Comparison of ENCODE assay signal across 18 cellular contexts in the genomic region with DNA sequence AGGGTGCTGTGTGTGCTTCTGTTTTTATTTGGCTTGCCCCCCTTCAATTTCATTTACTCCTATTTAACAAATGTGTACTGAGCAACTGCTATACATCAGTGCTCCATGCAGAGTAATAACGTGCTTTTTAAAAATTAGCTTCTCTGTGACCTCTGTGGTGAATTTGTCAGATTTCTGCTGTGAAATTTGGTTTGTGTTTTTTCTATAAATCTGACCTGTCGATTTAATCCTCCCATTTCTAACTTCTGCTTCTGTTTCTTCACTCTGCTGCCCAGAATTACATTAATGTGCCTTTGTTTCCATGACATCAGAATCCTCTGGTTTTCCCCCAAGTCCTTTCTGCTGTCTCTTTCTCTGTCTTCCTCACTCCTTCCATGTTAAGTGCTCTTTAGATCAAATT.
DNase-seq lines count a peak whose midpoint lies in the region; ATAC-seq, FAIRE-seq and TF ChIP-seq lines count a peak whose summit lies in the region.
"Had no signal": no experiment of that assay in that cellular context is flagged by ENCODE, and none has a peak within 500 bp of the region (broad histone marks: within the 10 kb centered on the region; RNA-seq: fewer than 3 reads in every experiment).

No MANE protein-coding gene starts in this region.

- H2BK120ac ChIP-seq in neuronal stem cell (ENCODE audit: low read depth, low read length): no peak overlapping the region

- H3K27ac Mint-ChIP-seq in stimulated activated naive B cell treated with anti-CD40 and anti-IgM and Interleukin-4, amounts not matched to agents 10 μg/mL and 1 μg/mL and 100 μg/mL, for 72 hours: peak overlapping the region; percentile 0
- H3K27ac Mint-ChIP-seq: CD14-positive monocyte had no signal

- no peaks in the 10 kb centered on the region for H3K9me3 Mint-ChIP-seq in stimulated activated naive B cell treated with anti-CD40 and anti-IgM and Interleukin-4, amounts not matched to agents 10 μg/mL and 1 μg/mL and 100 μg/mL, for 72 hours

- TF ChIP-seq CTCF in MM.1S (IDR thresholded peaks at IDR 0.05; ENCODE audit: low read length): no peak

- H3K36me3 ChIP-seq in MM.1S (replicated peaks; ENCODE audit: insufficient read depth, low read length) (no peaks in the 10 kb centered on the region), neuronal stem cell (replicated peaks in 1 of 2; ENCODE audit: control insufficient read depth in 2 of 2, insufficient read depth in 2 of 2, low read length in 2 of 2) (no peaks in the 10 kb centered on the region)
- H3K36me3 ChIP-seq: SJSA1 had no signal

- H3K14ac ChIP-seq in neuronal stem cell (ENCODE audit: low read length): no peak overlapping the region

- H3K4me3 ChIP-seq in MM.1S (ENCODE audit: low read length): no peak overlapping the region
- no peak overlapping the region for H3K4me3 ChIP-seq in neuronal stem cell (ENCODE audit: low read length in 2 of 2)
- H3K4me3 ChIP-seq: SJSA1 had no signal

- peak; percentile 58 for FAIRE-seq in GM12892 (lab: Jason Lieb, UNC)
- FAIRE-seq: GM12891, H54 had no signal

- peak overlapping the region; percentile 29; the same call in 1 of the 2 replicates for H3K4me2 ChIP-seq in MM.1S (ENCODE audit: low read depth, low read length)
- H3K4me2 ChIP-seq in neuronal stem cell (ENCODE audit: insufficient read depth, low read length, poor library complexity, severe bottlenecking): no peak overlapping the region

- no peak for DNase-seq in GM12892 (ENCODE audit: insufficient read length)
- DNase-seq in MM.1S: no peak
- DNase-seq in fibroblast of peridontal ligament (ENCODE audit: extremely low read depth): peak; percentile 43
- no peak for DNase-seq in stimulated activated naive B cell treated with anti-CD40 and anti-IgM and Interleukin-4, amounts not matched to agents 10 μg/mL and 1 μg/mL and 100 μg/mL, for 72 hours
- no peak for DNase-seq in D341Med (ENCODE audit: low spot score)
- no peak for DNase-seq in neuronal stem cell (ENCODE audit: low spot score)
- no peak for DNase-seq in NCI-H2029 treated with DMSO at 0.1 percent for 48 hours (lab: John Stamatoyannopoulos, UW)
- DNase-seq: ACHN, AML-193, NCI-H1694, NCI-H226, SW 1271 had no signal

- H2BK12ac ChIP-seq in neuronal stem cell (ENCODE audit: low read length): no peak overlapping the region

- H4K8ac ChIP-seq in neuronal stem cell (ENCODE audit: low read depth, low read length): no peak overlapping the region

- peak; percentile 45 to 63 for ATAC-seq in stimulated activated naive B cell treated with anti-CD40 and anti-IgM and Interleukin-4, amounts not matched to agents 10 μg/mL and 1 μg/mL and 100 μg/mL, for 72 hours (replicated peaks)
- ATAC-seq: Panc1 had no signal

- no peaks in the 10 kb centered on the region for H3K9me2 ChIP-seq in MM.1S (replicated peaks; ENCODE audit: insufficient read depth, low read length)

- H3K27me3 ChIP-seq in MM.1S (replicated peaks; ENCODE audit: insufficient read depth, low read length) (no peaks in the 10 kb centered on the region), neuronal stem cell (ENCODE audit: control insufficient read depth in 3 of 3, insufficient read depth in 3 of 3, low read depth in 1 of 3, low read length in 3 of 3) (no peaks in the 10 kb centered on the region)
- H3K27me3 ChIP-seq: SJSA1 had no signal

- H3K79me1 ChIP-seq in neuronal stem cell (ENCODE audit: low read depth, low read length): no peaks in the 10 kb centered on the region

- no peaks in the 10 kb centered on the region for H3K36me3 Mint-ChIP-seq in stimulated activated naive B cell treated with anti-CD40 and anti-IgM and Interleukin-4, amounts not matched to agents 10 μg/mL and 1 μg/mL and 100 μg/mL, for 72 hours
- H3K36me3 Mint-ChIP-seq: CD14-positive monocyte had no signal

- no peaks in the 10 kb centered on the region for H3F3A ChIP-seq in MM.1S (ENCODE audit: insufficient read depth, low read length)

- peaks cover 22% of the 10 kb centered on the region for H3K4me1 ChIP-seq in MM.1S (ENCODE audit: low read length)
- H3K4me1 ChIP-seq in neuronal stem cell (ENCODE audit: control insufficient read depth in 2 of 2, insufficient read depth in 1 of 2, low read depth in 1 of 2, low read length in 2 of 2): no peaks in the 10 kb centered on the region

- TF ChIP-seq POLR2A in GM12892 (IDR thresholded peaks at IDR 0.05; ENCODE audit: low read depth, low read length): no peak

- no peak overlapping the region for H3K4ac ChIP-seq in neuronal stem cell (ENCODE audit: low read length)

- no CpG with 5 or more reads among the region's 2 CpGs for WGBS in neuronal stem cell (ENCODE audit: extremely low coverage in 2 of 2, insufficient read length in 2 of 2, insufficient replicate concordance in 1 of 2), 2 donors

- H2AFZ ChIP-seq in MM.1S (ENCODE audit: low read length) (peak overlapping the region; percentile 35; the same call in 1 of the 2 replicates), neuronal stem cell (ENCODE audit: low read length) (no peak overlapping the region)

- H3K27me3 Mint-ChIP-seq in stimulated activated naive B cell treated with anti-CD40 and anti-IgM and Interleukin-4, amounts not matched to agents 10 μg/mL and 1 μg/mL and 100 μg/mL, for 72 hours: peaks cover 0 to 6% of the 10 kb centered on the region in 2 donors

- H2BK5ac ChIP-seq in neuronal stem cell (ENCODE audit: low read length): no peak overlapping the region

- H3K9me3 ChIP-seq in MM.1S (replicated peaks; ENCODE audit: insufficient read depth, low read length) (no peaks in the 10 kb centered on the region), neuronal stem cell (replicated peaks in 1 of 2; ENCODE audit: control insufficient read depth in 2 of 2, insufficient read depth in 1 of 2, low read depth in 1 of 2, low read length in 2 of 2) (no peaks in the 10 kb centered on the region)
- H3K9me3 ChIP-seq: SJSA1 had no signal

- no peak overlapping the region for H3K23ac ChIP-seq in neuronal stem cell (ENCODE audit: low read depth, low read length, poor library complexity)

- H4K20me1 ChIP-seq in MM.1S (ENCODE audit: insufficient read depth, low read length): no peaks in the 10 kb centered on the region

- H3K4me3 Mint-ChIP-seq in stimulated activated naive B cell treated with anti-CD40 and anti-IgM and Interleukin-4, amounts not matched to agents 10 μg/mL and 1 μg/mL and 100 μg/mL, for 72 hours: no peak overlapping the region
- H3K4me3 Mint-ChIP-seq: CD14-positive monocyte had no signal

- peaks cover 3 to 16% of the 10 kb centered on the region in 2 donors for H3K4me1 Mint-ChIP-seq in stimulated activated naive B cell treated with anti-CD40 and anti-IgM and Interleukin-4, amounts not matched to agents 10 μg/mL and 1 μg/mL and 100 μg/mL, for 72 hours

- H2BK15ac ChIP-seq in neuronal stem cell (ENCODE audit: low read length): no peak overlapping the region

- no peaks in the 10 kb centered on the region for H3K79me2 ChIP-seq in MM.1S (ENCODE audit: low read length)

- no peak overlapping the region for H4K91ac ChIP-seq in neuronal stem cell (ENCODE audit: low read depth, low read length, poor library complexity)

- no peak overlapping the region for H3K18ac ChIP-seq in neuronal stem cell (ENCODE audit: low read length)

- no peak overlapping the region for H3K27ac ChIP-seq in MM.1S (ENCODE audit: low read length)
- H3K27ac ChIP-seq in neuronal stem cell (replicated peaks; ENCODE audit: low read length): no peak overlapping the region
- H3K27ac ChIP-seq: HL-60, SJSA1 had no signal

- no peak overlapping the region for H2AK5ac ChIP-seq in neuronal stem cell (ENCODE audit: low read depth, low read length)

- H3K9ac ChIP-seq in MM.1S (ENCODE audit: low read length): no peak overlapping the region
- H3K9ac ChIP-seq in neuronal stem cell (ENCODE audit: low read depth, low read length, poor library complexity): no peak overlapping the region
